ENCODE assay signal across 27 cellular contexts in genomic region chr3:194988495-194989165, GRCh38.
"Had no signal": no experiment of that assay in that cellular context is flagged by ENCODE, and none has a peak within 500 bp of the region (broad histone marks: within the 10 kb centered on the region; RNA-seq: fewer than 3 reads in every experiment).

No MANE protein-coding gene starts in this region.

- H3K4me3 ChIP-seq: adrenal gland, heart right ventricle, left lung, lung, sigmoid colon, smooth muscle cell, thoracic aorta had no signal

- H3K36me3 ChIP-seq: adrenal gland, heart right ventricle, left lung, sigmoid colon, thoracic aorta had no signal

- ATAC-seq: activated T-cell treated with anti-CD3 and anti-CD28 coated beads, Interleukin-2, amount 50 U/mL, for 4 hours; heart right ventricle; left lung; naive thymus-derived CD4-positive, alpha-beta T cell; stimulated activated naive B cell treated with anti-CD40 and anti-IgM and Interleukin-4, amounts not matched to agents 10 μg/mL and 1 μg/mL and 100 μg/mL, for 72 hours; T-helper 17 cell had no signal

- H3K27me3 ChIP-seq: adrenal gland, heart right ventricle, left lung, sigmoid colon had no signal

- H3K4me3 Mint-ChIP-seq: activated B cell treated with CpG ODN at 0.5 μM for 24 hours; activated CD4-positive, alpha-beta memory T cell treated with anti-CD3 and anti-CD28 coated beads, Interleukin-2, amount 10 ng/mL, durations not matched to agents 7 days and 5 days; activated naive CD8-positive, alpha-beta T cell; activated T-cell treated with anti-CD3 and anti-CD28 coated beads, Interleukin-2, amount 50 U/mL, for 4 hours; dendritic cell treated with granulocyte-macrophage colony-stimulating factor and Interleukin-4, amounts not matched to agents 40 ng/mL and 50 ng/mL, for 4 days; naive thymus-derived CD4-positive, alpha-beta T cell; neural crest cell; stimulated activated naive B cell treated with anti-CD40 and anti-IgM and Interleukin-4, amounts not matched to agents 10 μg/mL and 1 μg/mL and 100 μg/mL, for 72 hours; T-helper 17 cell; type B pancreatic cell had no signal

- H3K4me1 Mint-ChIP-seq: activated B cell treated with CpG ODN at 0.5 μM for 24 hours; activated CD4-positive, alpha-beta memory T cell treated with anti-CD3 and anti-CD28 coated beads, Interleukin-2, amount 10 ng/mL, durations not matched to agents 7 days and 5 days; neural crest cell had no signal

- H3K36me3 Mint-ChIP-seq: naive thymus-derived CD4-positive, alpha-beta T cell; stimulated activated naive B cell treated with anti-CD40 and anti-IgM and Interleukin-4, amounts not matched to agents 10 μg/mL and 1 μg/mL and 100 μg/mL, for 72 hours; type B pancreatic cell had no signal

- FAIRE-seq: endometrium had no signal

- DNase-seq: activated B cell treated with CpG ODN at 0.5 μM for 24 hours; activated CD4-positive, alpha-beta T cell treated with anti-CD3 and anti-CD28 coated beads for 4 hours; activated naive CD4-positive, alpha-beta T cell; activated T-cell treated with anti-CD3 and anti-CD28 coated beads, Interleukin-2, amount 50 U/mL, for 4 hours; effector CD4-positive, alpha-beta T cell; erythroblast; foreskin fibroblast; heart right ventricle; islet precursor cell; left lung; naive thymus-derived CD4-positive, alpha-beta T cell; occipital lobe; sigmoid colon; stimulated activated CD4-positive, alpha-beta T cell treated with anti-CD3 and anti-CD28 coated beads, Interleukin-15, amount 100 ng/mL, for 24 hours; stimulated activated naive B cell treated with anti-CD40 and anti-IgM and Interleukin-4, amounts not matched to agents 10 μg/mL and 1 μg/mL and 100 μg/mL, for 72 hours; T-helper 17 cell had no signal

- H3K27ac Mint-ChIP-seq: activated B cell treated with CpG ODN at 0.5 μM for 24 hours; activated CD4-positive, alpha-beta memory T cell treated with anti-CD3 and anti-CD28 coated beads, Interleukin-2, amount 10 ng/mL, durations not matched to agents 7 days and 5 days; activated naive CD8-positive, alpha-beta T cell; activated T-helper 2 cell treated with anti-CD3 and anti-CD28 coated beads, Interferon-gamma antibody, Interleukin-2, Interleukin-4, amounts not matched to agents 10 μg/mL and 5 μg/mL and 100 μg/mL, durations not matched to agents 14 hours and 24 hours and 36 hours; dendritic cell treated with granulocyte-macrophage colony-stimulating factor and Interleukin-4, amounts not matched to agents 40 ng/mL and 50 ng/mL, for 4 days; stimulated activated naive B cell treated with anti-CD40 and anti-IgM and Interleukin-4, amounts not matched to agents 10 μg/mL and 1 μg/mL and 100 μg/mL, for 72 hours; T-helper 17 cell; type B pancreatic cell had no signal

- H3K9me3 Mint-ChIP-seq: activated B cell treated with CpG ODN at 0.5 μM for 24 hours; activated CD4-positive, alpha-beta memory T cell treated with anti-CD3 and anti-CD28 coated beads, Interleukin-2, amount 10 ng/mL, durations not matched to agents 7 days and 5 days; activated T-cell treated with anti-CD3 and anti-CD28 coated beads, Interleukin-2, amount 50 U/mL, for 4 hours; activated T-helper 2 cell treated with anti-CD3 and anti-CD28 coated beads, Interferon-gamma antibody, Interleukin-2, Interleukin-4, amounts not matched to agents 10 μg/mL and 5 μg/mL and 100 μg/mL, durations not matched to agents 14 hours and 24 hours and 36 hours; neural crest cell; stimulated activated naive B cell treated with anti-CD40 and anti-IgM and Interleukin-4, amounts not matched to agents 10 μg/mL and 1 μg/mL and 100 μg/mL, for 72 hours; type B pancreatic cell had no signal
